ENCODE assay signal across 15 cellular contexts in the genomic region with DNA sequence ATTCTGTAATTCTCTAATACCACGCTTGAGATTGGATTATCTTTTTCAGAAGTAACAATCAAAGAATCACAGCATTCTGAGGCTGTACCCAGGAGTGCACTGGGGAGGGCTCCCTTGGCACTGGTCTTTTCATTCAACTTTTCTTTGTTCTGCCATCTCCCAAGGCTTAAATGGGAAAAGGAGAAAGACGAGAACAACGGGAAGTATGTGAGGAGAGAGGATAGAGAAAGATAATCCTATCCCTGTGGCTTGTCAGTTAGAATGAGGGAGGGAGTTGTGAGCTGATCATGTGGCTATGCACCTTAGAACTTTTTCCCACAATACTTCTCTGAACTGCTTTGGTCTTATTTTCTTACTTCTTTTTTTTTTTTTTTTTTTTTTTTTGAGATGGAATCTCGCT.
"Had no signal": no experiment of that assay in that cellular context is flagged by ENCODE, and none has a peak within 500 bp of the region (broad histone marks: within the 10 kb centered on the region; RNA-seq: fewer than 3 reads in every experiment).

No MANE protein-coding gene starts in this region.

- ATAC-seq: effector memory CD8-positive, alpha-beta T cell; left colon; sciatic nerve; stimulated activated memory B cell treated with anti-CD40 and anti-IgM and Interleukin-4, amounts not matched to agents 10 μg/mL and 1 μg/mL and 100 μg/mL, for 72 hours had no signal

- H3K4me3 ChIP-seq: lung, ovary, spleen had no signal

- H3K27ac ChIP-seq: ovary, spleen had no signal

- H3K9me3 ChIP-seq: ovary, spleen had no signal

- H3K36me3 ChIP-seq: ovary, spleen had no signal

- H3K27me3 ChIP-seq: ovary, spleen had no signal

- DNase-seq: activated B cell treated with CpG ODN at 0.5 μM for 24 hours; activated CD4-positive, alpha-beta memory T cell treated with anti-CD3 and anti-CD28 coated beads for 36 hours; activated CD4-positive, alpha-beta T cell treated with anti-CD3 and anti-CD28 coated beads for 4 hours; caudate nucleus; effector memory CD8-positive, alpha-beta T cell; foreskin fibroblast; glutamatergic neuron; hippocampal formation; left colon; ovary; spleen; stimulated activated CD4-positive, alpha-beta T cell treated with anti-CD3 and anti-CD28 coated beads, Interleukin-4, amount 100 ng/mL, for 4 hours had no signal
